Comparison of ENCODE assay signal across 8 cellular contexts in the genomic region with DNA sequence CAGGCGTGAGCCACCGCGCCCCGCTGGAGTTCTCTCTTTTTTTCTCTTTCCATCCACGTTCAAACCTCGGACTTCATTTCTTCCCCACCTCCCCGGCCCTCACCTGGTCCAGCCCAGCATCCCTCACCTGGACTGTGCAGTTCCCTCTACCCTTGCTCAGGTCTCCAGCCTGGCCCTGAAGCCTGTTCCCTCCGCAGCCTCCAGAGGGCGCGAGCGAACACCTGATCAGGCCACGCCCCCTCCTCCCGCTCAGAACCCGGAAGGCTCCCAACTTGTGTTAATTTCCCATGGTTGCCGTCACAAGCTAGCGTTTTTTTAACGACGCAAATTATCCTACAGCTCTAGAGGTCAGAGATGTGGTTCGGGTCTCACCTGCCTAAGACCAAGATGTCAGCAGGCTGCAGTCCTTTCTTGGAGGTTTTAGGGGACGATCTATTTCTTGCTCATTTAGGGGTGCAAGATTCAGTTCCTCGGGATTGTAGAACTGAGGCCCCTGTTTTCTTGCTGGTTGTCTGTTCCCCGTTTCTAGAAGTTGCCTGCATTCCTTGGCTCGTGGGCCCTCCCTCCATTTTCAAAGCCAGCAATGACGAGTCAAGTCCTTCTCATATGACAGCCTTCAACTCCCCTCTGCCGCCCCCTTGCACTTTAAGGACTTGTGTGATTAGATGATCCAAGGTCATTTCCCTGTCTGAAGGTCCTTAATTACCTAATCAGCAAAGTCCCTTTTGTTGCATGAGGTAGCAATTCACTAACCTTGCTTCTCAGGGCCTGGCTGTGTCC. TPM values are rescaled to one million over a fixed set of nuclear protein-coding genes. Genes with fewer than 3 reads are reported as not detected.
DNase-seq lines count a peak whose midpoint lies in the region; ATAC-seq and TF ChIP-seq lines count a peak whose summit lies in the region.
"Not testable (repeated sequence)": the region's sequence is repeated elsewhere in the genome, so short reads cannot be mapped to it uniquely, and the experiment has no call there.

No MANE protein-coding gene starts in this region.

- not testable (repeated sequence) for H3K23ac ChIP-seq in trophoblast cell (ENCODE audit: low read length)

- H3K14ac ChIP-seq in trophoblast cell (ENCODE audit: low read length), result not testable (repeated sequence)

- peak overlapping the region; percentile 84 for H4K12ac ChIP-seq in trophoblast cell (ENCODE audit: low read depth, low read length)

- TF ChIP-seq POLR2A in Peyer's patch (IDR thresholded peaks at IDR 0.05); body of pancreas (IDR thresholded peaks at IDR 0.05); heart left ventricle (IDR thresholded peaks at IDR 0.05): not testable (repeated sequence)

- peak overlapping the region; percentile 53 for H4K8ac ChIP-seq in trophoblast cell (ENCODE audit: low read depth, low read length)

- H3K4me3 ChIP-seq in Peyer's patch, result peak overlapping the region; percentile 20 to 28 (median 22)
- H3K4me3 ChIP-seq in body of pancreas; trophoblast cell (ENCODE audit: low read depth, low read length): not testable (repeated sequence)
- peak overlapping the region in 6 of 12 donors; percentile 11 to 34 (median 27) for H3K4me3 ChIP-seq in heart left ventricle

- H4K91ac ChIP-seq in trophoblast cell (ENCODE audit: low read depth, low read length), result not testable (repeated sequence)

- H3K18ac ChIP-seq in trophoblast cell (ENCODE audit: low read length), result not testable (repeated sequence)

- H3K79me1 ChIP-seq in trophoblast cell (ENCODE audit: low read length), result not testable (repeated sequence)

- intact Hi-C loops in Calu3 (cut with micrococcal nuclease; ENCODE audit: unreplicated experiment); body of pancreas (cut with DNase I); heart left ventricle (cut with DNase I): not testable (repeated sequence)

- H3K9me3 Mint-ChIP-seq in Calu3 (ENCODE audit: low read depth, unreplicated experiment); activated CD8-positive, alpha-beta memory T cell treated with anti-CD3 and anti-CD28 coated beads, Interleukin-2, amount 10 ng/mL, durations not matched to agents 7 days and 5 days (ENCODE audit: low read depth): not testable (repeated sequence)

- H3K27me3 ChIP-seq in Peyer's patch; body of pancreas; heart left ventricle; trophoblast cell (ENCODE audit: insufficient read depth, low read length): not testable (repeated sequence)

- H3K36me3 ChIP-seq in Peyer's patch; body of pancreas (replicated peaks in 1 of 2; ENCODE audit: insufficient read depth in 1 of 2, low read depth in 2 of 2); heart left ventricle; trophoblast cell (ENCODE audit: control insufficient read depth in 1 of 2, insufficient read depth in 2 of 2, low read length in 2 of 2): not testable (repeated sequence)

- H3K27ac Mint-ChIP-seq in Calu3 (ENCODE audit: unreplicated experiment), result peak overlapping the region; percentile 31
- peak overlapping the region; percentile 79 for H3K27ac Mint-ChIP-seq in activated CD8-positive, alpha-beta memory T cell treated with anti-CD3 and anti-CD28 coated beads, Interleukin-2, amount 10 ng/mL, durations not matched to agents 7 days and 5 days

- not testable (repeated sequence) for H3K9ac ChIP-seq in trophoblast cell (ENCODE audit: low read length)

- not testable (repeated sequence) for H3K36me3 Mint-ChIP-seq in Calu3 (ENCODE audit: insufficient read depth, unreplicated experiment); activated CD8-positive, alpha-beta memory T cell treated with anti-CD3 and anti-CD28 coated beads, Interleukin-2, amount 10 ng/mL, durations not matched to agents 7 days and 5 days

- H3K79me2 ChIP-seq in trophoblast cell (ENCODE audit: control insufficient read depth, insufficient read depth, low read length, poor library complexity), result not testable (repeated sequence)

- DNase-seq in Calu3 (peak; percentile 61), Peyer's patch (peak in 2 of 3 donors; percentile 67 to 77), body of pancreas (peak; percentile 48 to 78 (median 64)), heart left ventricle (peak in 3 of 5 donors; percentile 38 to 76 (median 44)), trophoblast cell (peak in 1 of 2 donors; percentile 21)
- DNase-seq in activated CD8-positive, alpha-beta memory T cell treated with anti-CD3 and anti-CD28 coated beads, Interleukin-2, amount 10 ng/mL, durations not matched to agents 7 days and 5 days, result peak; percentile 79
- DNase-seq in stimulated activated CD8-positive, alpha-beta memory T cell treated with anti-CD3 and anti-CD28 coated beads, Interleukin-7, amount 100 ng/mL, for 1 hour (ENCODE audit: low read depth in 2 of 2), result peak; percentile 11 to 20

- peak overlapping the region; percentile 39 for H3K4me2 ChIP-seq in trophoblast cell (ENCODE audit: low read length)

- not testable (repeated sequence) for H2BK120ac ChIP-seq in trophoblast cell (ENCODE audit: insufficient read depth, low read length, poor library complexity)

- CTCF ChIA-PET in Calu3 (lab: Charles Lee); activated CD8-positive, alpha-beta memory T cell treated with anti-CD3 and anti-CD28 coated beads, Interleukin-2, amount 10 ng/mL, durations not matched to agents 7 days and 5 days (lab: Charles Lee): not testable (repeated sequence)

- H3K9me3 ChIP-seq in Peyer's patch; body of pancreas; heart left ventricle; trophoblast cell (ENCODE audit: insufficient read depth, low read depth, low read length): not testable (repeated sequence)

- H2AK5ac ChIP-seq in trophoblast cell (ENCODE audit: low read length), result not testable (repeated sequence)

- TF ChIP-seq CTCF in Calu3 (IDR thresholded peaks at IDR 0.05; ENCODE audit: unreplicated experiment) (peak; percentile 48), Peyer's patch (IDR thresholded peaks at IDR 0.05) (peak in 4 of 6 experiments; percentile 31 to 53 (median 38)), body of pancreas (IDR thresholded peaks at IDR 0.05) (peak; percentile 11 to 47 (median 24)), heart left ventricle (IDR thresholded peaks at IDR 0.05) (peak; percentile 28 to 51 (median 41))

- H3K4ac ChIP-seq in trophoblast cell (ENCODE audit: low read depth, low read length), result not testable (repeated sequence)

- not testable (repeated sequence) for H2BK5ac ChIP-seq in trophoblast cell (ENCODE audit: low read depth, low read length, poor library complexity)

- ATAC-seq in HG02763 (IDR thresholded peaks at IDR 0.05; ENCODE audit: unreplicated experiment) (peak; percentile 65), body of pancreas (peak; percentile 91), heart left ventricle (peak; percentile 44 to 91 (median 86))
- ATAC-seq in activated CD8-positive, alpha-beta memory T cell treated with anti-CD3 and anti-CD28 coated beads, Interleukin-2, amount 10 ng/mL, durations not matched to agents 7 days and 5 days, result peak; percentile 91

- H3K4me1 ChIP-seq in Peyer's patch; body of pancreas; heart left ventricle; trophoblast cell (ENCODE audit: control insufficient read depth in 1 of 2, insufficient read depth in 2 of 2, low read length in 2 of 2): not testable (repeated sequence)

- H3K27me3 Mint-ChIP-seq in Calu3 (ENCODE audit: unreplicated experiment); activated CD8-positive, alpha-beta memory T cell treated with anti-CD3 and anti-CD28 coated beads, Interleukin-2, amount 10 ng/mL, durations not matched to agents 7 days and 5 days: not testable (repeated sequence)

- H3K4me1 Mint-ChIP-seq in Calu3 (ENCODE audit: low read depth, unreplicated experiment); activated CD8-positive, alpha-beta memory T cell treated with anti-CD3 and anti-CD28 coated beads, Interleukin-2, amount 10 ng/mL, durations not matched to agents 7 days and 5 days: not testable (repeated sequence)

- peak overlapping the region in 3 of 4 donors; percentile 48 to 57 (median 52) for H3K27ac ChIP-seq in Peyer's patch
- H3K27ac ChIP-seq in body of pancreas; heart left ventricle; trophoblast cell (ENCODE audit: low read depth, low read length): not testable (repeated sequence)

- not testable (repeated sequence) for BruUV-seq in Calu3 (replicated peaks; lab: Mats Ljungman, UMichigan)

- 50 to 70% methylated on average over 8 to 14 of the region's 25 CpGs for WGBS in body of pancreas, 2 donors
- WGBS in heart left ventricle, 4 donors, result 42 to 65% (median 54%) methylated on average over 12 to 25 of the region's 25 CpGs
- WGBS in trophoblast cell (ENCODE audit: extremely low coverage, insufficient coverage, insufficient read length), result no CpG with 5 or more reads among the region's 25 CpGs

- not testable (repeated sequence) for H2BK12ac ChIP-seq in trophoblast cell (ENCODE audit: low read length)

- not testable (repeated sequence) for H2AFZ ChIP-seq in trophoblast cell (ENCODE audit: insufficient read depth, low read length, poor library complexity)

- not testable (repeated sequence) for H3K4me3 Mint-ChIP-seq in Calu3 (ENCODE audit: low read depth, unreplicated experiment)
- peak overlapping the region; percentile 54 for H3K4me3 Mint-ChIP-seq in activated CD8-positive, alpha-beta memory T cell treated with anti-CD3 and anti-CD28 coated beads, Interleukin-2, amount 10 ng/mL, durations not matched to agents 7 days and 5 days

RNA-seq across cellular contexts. Expression of gene LRRC37B, which starts 59.9 kb away (rescaled TPM):
- 12.9 and 13.7 TPM in 2 replicates for total RNA-seq in Calu3 (2022)
- 100 to 1,000 TPM in 1 of 4 donors, 10 to 100 TPM in 3; 31.7 to 130 (median 36.5) TPM for total RNA-seq in Peyer's patch
- total RNA-seq in activated CD8-positive, alpha-beta memory T cell treated with anti-CD3 and anti-CD28 coated beads, Interleukin-2, amount 10 ng/mL, durations not matched to agents 7 days and 5 days, result 10 to 100 TPM; 29.4 to 42.8 TPM
- total RNA-seq in body of pancreas, result 10 to 100 TPM; 11.4 to 23.4 TPM
- 10 to 100 TPM in 1 of 9 donors, 1 to 10 TPM in 8; 2.3 to 10.6 (median 3.2) TPM for total RNA-seq in heart left ventricle
- polyA plus RNA-seq in heart left ventricle, result 1 to 10 TPM; 2.6 to 4.5 TPM
- 8.3 and 8.4 TPM in 2 replicates for polyA plus RNA-seq in trophoblast cell (2013)
